In the genomic region with DNA sequence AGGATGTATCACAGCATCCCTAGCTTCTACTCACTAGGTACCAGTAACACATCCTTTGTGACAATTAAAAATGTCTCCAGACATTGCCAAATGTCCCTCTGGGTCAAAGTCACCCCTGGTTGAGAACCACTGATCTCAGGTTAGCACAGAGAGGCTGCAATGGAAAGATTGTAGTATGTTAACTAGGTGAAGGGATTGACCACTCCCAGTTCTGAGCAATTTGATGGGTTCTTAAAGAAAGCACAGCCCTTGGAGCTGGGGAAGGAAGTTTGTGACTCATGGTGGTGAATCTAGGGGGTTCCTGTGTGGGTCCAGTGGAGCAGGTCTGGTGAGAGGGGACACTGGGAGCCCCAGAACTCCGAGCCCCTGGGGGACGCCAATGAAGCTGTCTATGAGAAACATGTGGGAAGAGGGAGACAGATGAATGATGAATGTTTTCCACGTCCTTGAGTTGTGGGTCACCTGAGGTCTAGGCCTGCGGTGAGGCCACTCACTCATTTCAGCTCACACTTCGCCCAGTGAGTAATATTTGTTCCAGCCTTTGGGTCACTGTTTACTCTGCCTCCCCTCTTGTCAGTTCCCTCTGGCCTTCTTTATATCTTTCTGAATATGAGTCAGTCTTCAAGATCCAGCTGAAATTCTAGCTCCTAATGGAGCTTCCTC, we compare ENCODE assay signal across 1 cellular context.
A peak's percentile ranks its signal among the peaks of the same experiment; 100 is the strongest.
TF ChIP-seq lines count a peak whose summit lies in the region.

No MANE protein-coding gene starts in this region.

TF ChIP-seq in HepG2, 621 proteins besides CTCF, POLR2A, EP300 and RAD21 (continued from another document and continues in another):
- TF ChIP-seq, protein P1, sequence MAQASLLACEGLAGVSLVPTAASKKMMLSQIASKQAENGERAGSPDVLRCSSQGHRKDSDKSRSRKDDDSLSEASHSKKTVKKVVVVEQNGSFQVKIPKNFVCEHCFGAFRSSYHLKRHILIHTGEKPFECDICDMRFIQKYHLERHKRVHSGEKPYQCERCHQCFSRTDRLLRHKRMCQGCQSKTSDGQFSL (CRISPR knock-in tag; IDR thresholded peaks at IDR 0.05) = no peak
- no peak for TF ChIP-seq FOXC1 (CRISPR knock-in tag; IDR thresholded peaks at IDR 0.05; ENCODE audit: borderline replicate concordance)
- TF ChIP-seq, protein P2, sequence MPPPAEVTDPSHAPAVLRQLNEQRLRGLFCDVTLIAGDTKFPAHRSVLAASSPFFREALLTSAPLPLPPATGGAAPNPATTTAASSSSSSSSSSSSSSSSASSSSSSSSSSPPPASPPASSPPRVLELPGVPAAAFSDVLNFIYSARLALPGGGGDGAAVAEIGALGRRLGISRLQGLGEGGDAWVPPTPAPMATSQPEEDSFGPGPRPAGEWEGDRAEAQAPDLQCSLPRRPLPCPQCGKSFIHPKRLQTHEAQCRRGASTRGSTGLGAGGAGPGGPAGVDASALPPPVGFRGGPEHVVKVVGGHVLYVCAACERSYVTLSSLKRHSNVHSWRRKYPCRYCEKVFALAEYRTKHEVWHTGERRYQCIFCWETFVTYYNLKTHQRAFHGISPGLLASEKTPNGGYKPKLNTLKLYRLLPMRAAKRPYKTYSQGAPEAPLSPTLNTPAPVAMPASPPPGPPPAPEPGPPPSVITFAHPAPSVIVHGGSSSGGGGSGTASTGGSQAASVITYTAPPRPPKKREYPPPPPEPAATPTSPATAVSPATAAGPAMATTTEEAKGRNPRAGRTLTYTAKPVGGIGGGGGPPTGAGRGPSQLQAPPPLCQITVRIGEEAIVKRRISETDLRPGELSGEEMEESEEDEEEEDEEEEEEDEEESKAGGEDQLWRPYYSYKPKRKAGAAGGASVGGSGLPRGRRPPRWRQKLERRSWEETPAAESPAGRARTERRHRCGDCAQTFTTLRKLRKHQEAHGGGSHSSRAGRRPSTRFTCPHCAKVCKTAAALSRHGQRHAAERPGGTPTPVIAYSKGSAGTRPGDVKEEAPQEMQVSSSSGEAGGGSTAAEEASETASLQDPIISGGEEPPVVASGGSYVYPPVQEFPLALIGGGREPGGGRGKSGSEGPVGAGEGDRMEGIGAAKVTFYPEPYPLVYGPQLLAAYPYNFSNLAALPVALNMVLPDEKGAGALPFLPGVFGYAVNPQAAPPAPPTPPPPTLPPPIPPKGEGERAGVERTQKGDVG (CRISPR knock-in tag; IDR thresholded peaks at IDR 0.05; ENCODE audit: borderline replicate concordance) = 0 out of 2 replicates have a peak, but pooled peaks have one; percentile 41
- no peak for TF ChIP-seq JUND (CRISPR knock-in tag; IDR thresholded peaks at IDR 0.05)
- TF ChIP-seq, protein P3, sequence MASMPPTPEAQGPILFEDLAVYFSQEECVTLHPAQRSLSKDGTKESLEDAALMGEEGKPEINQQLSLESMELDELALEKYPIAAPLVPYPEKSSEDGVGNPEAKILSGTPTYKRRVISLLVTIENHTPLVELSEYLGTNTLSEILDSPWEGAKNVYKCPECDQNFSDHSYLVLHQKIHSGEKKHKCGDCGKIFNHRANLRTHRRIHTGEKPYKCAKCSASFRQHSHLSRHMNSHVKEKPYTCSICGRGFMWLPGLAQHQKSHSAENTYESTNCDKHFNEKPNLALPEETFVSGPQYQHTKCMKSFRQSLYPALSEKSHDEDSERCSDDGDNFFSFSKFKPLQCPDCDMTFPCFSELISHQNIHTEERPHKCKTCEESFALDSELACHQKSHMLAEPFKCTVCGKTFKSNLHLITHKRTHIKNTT (CRISPR knock-in tag; IDR thresholded peaks at IDR 0.05) = no peak
- TF ChIP-seq NFKB2 (CRISPR knock-in tag; IDR thresholded peaks at IDR 0.05; ENCODE audit: borderline replicate concordance) = no peak
- no peak for TF ChIP-seq ZNF782 (CRISPR knock-in tag; IDR thresholded peaks at IDR 0.05; ENCODE audit: borderline replicate concordance)
- TF ChIP-seq, protein P4, sequence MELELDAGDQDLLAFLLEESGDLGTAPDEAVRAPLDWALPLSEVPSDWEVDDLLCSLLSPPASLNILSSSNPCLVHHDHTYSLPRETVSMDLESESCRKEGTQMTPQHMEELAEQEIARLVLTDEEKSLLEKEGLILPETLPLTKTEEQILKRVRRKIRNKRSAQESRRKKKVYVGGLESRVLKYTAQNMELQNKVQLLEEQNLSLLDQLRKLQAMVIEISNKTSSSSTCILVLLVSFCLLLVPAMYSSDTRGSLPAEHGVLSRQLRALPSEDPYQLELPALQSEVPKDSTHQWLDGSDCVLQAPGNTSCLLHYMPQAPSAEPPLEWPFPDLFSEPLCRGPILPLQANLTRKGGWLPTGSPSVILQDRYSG (CRISPR knock-in tag; IDR thresholded peaks at IDR 0.05) = no peak
- TF ChIP-seq TOPORS (CRISPR knock-in tag; IDR thresholded peaks at IDR 0.05) = no peak
- TF ChIP-seq, protein P5, sequence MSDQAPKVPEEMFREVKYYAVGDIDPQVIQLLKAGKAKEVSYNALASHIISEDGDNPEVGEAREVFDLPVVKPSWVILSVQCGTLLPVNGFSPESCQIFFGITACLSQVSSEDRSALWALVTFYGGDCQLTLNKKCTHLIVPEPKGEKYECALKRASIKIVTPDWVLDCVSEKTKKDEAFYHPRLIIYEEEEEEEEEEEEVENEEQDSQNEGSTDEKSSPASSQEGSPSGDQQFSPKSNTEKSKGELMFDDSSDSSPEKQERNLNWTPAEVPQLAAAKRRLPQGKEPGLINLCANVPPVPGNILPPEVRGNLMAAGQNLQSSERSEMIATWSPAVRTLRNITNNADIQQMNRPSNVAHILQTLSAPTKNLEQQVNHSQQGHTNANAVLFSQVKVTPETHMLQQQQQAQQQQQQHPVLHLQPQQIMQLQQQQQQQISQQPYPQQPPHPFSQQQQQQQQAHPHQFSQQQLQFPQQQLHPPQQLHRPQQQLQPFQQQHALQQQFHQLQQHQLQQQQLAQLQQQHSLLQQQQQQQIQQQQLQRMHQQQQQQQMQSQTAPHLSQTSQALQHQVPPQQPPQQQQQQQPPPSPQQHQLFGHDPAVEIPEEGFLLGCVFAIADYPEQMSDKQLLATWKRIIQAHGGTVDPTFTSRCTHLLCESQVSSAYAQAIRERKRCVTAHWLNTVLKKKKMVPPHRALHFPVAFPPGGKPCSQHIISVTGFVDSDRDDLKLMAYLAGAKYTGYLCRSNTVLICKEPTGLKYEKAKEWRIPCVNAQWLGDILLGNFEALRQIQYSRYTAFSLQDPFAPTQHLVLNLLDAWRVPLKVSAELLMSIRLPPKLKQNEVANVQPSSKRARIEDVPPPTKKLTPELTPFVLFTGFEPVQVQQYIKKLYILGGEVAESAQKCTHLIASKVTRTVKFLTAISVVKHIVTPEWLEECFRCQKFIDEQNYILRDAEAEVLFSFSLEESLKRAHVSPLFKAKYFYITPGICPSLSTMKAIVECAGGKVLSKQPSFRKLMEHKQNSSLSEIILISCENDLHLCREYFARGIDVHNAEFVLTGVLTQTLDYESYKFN (CRISPR knock-in tag; conservative IDR thresholded peaks at IDR 0.05) = peak; percentile 87
- no peak; the same call in 1 of the 2 replicates for TF ChIP-seq TGIF2 (CRISPR knock-in tag; IDR thresholded peaks at IDR 0.05)
- 0 out of 2 replicates have a peak, but pooled peaks have one; percentile 25 for TF ChIP-seq GABPB1 (CRISPR knock-in tag; IDR thresholded peaks at IDR 0.05)
- TF ChIP-seq PHF21A (CRISPR knock-in tag; IDR thresholded peaks at IDR 0.05) = peak; percentile 73
- no peak for TF ChIP-seq ONECUT2 (CRISPR knock-in tag; IDR thresholded peaks at IDR 0.05)
- TF ChIP-seq, protein P6, sequence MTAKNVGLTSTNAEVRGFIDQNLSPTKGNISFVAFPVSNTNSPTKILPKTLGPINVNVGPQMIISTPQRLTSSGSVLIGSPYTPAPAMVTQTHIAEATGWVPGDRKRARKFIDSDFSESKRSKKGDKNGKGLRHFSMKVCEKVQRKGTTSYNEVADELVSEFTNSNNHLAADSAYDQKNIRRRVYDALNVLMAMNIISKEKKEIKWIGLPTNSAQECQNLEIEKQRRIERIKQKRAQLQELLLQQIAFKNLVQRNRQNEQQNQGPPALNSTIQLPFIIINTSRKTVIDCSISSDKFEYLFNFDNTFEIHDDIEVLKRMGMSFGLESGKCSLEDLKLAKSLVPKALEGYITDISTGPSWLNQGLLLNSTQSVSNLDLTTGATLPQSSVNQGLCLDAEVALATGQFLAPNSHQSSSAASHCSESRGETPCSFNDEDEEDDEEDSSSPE (CRISPR knock-in tag; IDR thresholded peaks at IDR 0.05) = peak; percentile 55
- peak; percentile 69 for TF ChIP-seq TBX3 (IDR thresholded peaks at IDR 0.05; ENCODE audit: borderline replicate concordance)
- no peak for TF ChIP-seq DNMT1 (CRISPR knock-in tag; IDR thresholded peaks at IDR 0.05)
- TF ChIP-seq FIP1L1 (IDR thresholded peaks at IDR 0.05; ENCODE audit: borderline replicate concordance, insufficient read depth, low read depth, low read length) = no peak
- peak; percentile 80 for TF ChIP-seq ZMYM2 (CRISPR knock-in tag; IDR thresholded peaks at IDR 0.05)
- no peak for TF ChIP-seq SMAD1 (CRISPR knock-in tag; IDR thresholded peaks at IDR 0.05; ENCODE audit: borderline replicate concordance, low read depth)
- TF ChIP-seq, protein P7, sequence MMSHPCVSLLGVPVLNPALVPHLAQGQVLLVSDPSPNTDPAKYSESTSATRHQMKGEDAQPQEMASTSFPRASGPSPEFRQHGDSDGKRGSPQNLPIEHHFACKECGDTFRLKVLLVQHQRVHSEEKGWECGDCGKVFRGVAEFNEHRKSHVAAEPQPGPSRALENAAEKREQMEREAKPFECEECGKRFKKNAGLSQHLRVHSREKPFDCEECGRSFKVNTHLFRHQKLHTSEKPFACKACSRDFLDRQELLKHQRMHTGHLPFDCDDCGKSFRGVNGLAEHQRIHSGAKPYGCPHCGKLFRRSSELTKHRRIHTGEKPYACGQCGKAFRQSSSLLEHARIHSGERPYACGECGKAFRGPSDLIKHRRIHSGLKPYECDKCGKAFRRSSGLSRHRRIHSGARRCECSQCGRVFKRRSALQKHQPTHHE (CRISPR knock-in tag; IDR thresholded peaks at IDR 0.05; ENCODE audit: borderline replicate concordance) = no peak
- TF ChIP-seq KDM2A (CRISPR knock-in tag; IDR thresholded peaks at IDR 0.05; ENCODE audit: borderline replicate concordance, low read depth) = peak; percentile 52; the same call in 1 of the 2 replicates
- peak; percentile 38 for TF ChIP-seq ZEB1 (IDR thresholded peaks at IDR 0.05; ENCODE audit: insufficient replicate concordance, low read depth)
- TF ChIP-seq FOXJ3 (CRISPR knock-in tag; IDR thresholded peaks at IDR 0.05; ENCODE audit: borderline replicate concordance) = peak; percentile 20; the same call in 1 of the 2 replicates
- 0 out of 2 replicates have a peak, but pooled peaks have one; percentile 53 for TF ChIP-seq ZNF292 (CRISPR knock-in tag; IDR thresholded peaks at IDR 0.05; ENCODE audit: borderline replicate concordance, low read depth)
- TF ChIP-seq, protein P8, sequence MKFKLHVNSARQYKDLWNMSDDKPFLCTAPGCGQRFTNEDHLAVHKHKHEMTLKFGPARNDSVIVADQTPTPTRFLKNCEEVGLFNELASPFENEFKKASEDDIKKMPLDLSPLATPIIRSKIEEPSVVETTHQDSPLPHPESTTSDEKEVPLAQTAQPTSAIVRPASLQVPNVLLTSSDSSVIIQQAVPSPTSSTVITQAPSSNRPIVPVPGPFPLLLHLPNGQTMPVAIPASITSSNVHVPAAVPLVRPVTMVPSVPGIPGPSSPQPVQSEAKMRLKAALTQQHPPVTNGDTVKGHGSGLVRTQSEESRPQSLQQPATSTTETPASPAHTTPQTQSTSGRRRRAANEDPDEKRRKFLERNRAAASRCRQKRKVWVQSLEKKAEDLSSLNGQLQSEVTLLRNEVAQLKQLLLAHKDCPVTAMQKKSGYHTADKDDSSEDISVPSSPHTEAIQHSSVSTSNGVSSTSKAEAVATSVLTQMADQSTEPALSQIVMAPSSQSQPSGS (CRISPR knock-in tag; IDR thresholded peaks at IDR 0.05) = peak; percentile 56; the same call in 1 of the 2 replicates
- peak; percentile 56; the same call in 1 of the 2 replicates for TF ChIP-seq GATAD1 (CRISPR knock-in tag; IDR thresholded peaks at IDR 0.05)
- TF ChIP-seq CBFB (CRISPR knock-in tag; IDR thresholded peaks at IDR 0.05) = peak; percentile 80
- TF ChIP-seq ZNF747 (CRISPR knock-in tag; IDR thresholded peaks at IDR 0.05; ENCODE audit: borderline replicate concordance) = no peak
- TF ChIP-seq, protein P9, sequence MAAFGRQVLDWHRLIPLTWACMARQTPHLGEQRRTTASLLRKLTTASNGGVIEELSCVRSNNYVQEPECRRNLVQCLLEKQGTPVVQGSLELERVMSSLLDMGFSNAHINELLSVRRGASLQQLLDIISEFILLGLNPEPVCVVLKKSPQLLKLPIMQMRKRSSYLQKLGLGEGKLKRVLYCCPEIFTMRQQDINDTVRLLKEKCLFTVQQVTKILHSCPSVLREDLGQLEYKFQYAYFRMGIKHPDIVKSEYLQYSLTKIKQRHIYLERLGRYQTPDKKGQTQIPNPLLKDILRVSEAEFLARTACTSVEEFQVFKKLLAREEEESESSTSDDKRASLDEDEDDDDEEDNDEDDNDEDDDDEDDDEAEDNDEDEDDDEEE (CRISPR knock-in tag; IDR thresholded peaks at IDR 0.05) = no peak
- TF ChIP-seq HMG20A (CRISPR knock-in tag; IDR thresholded peaks at IDR 0.05; ENCODE audit: borderline replicate concordance) = peak; percentile 85; the same call in 1 of the 2 replicates
- TF ChIP-seq NFRKB (IDR thresholded peaks at IDR 0.05) = no peak
- no peak for TF ChIP-seq REPIN1 (CRISPR knock-in tag; IDR thresholded peaks at IDR 0.05; ENCODE audit: borderline replicate concordance, low read depth)
- no peak for TF ChIP-seq ZSCAN29 (CRISPR knock-in tag; conservative IDR thresholded peaks at IDR 0.05)
- no peak for TF ChIP-seq NFE2L2 (IDR thresholded peaks at IDR 0.05; ENCODE audit: low read length)
- no peak for TF ChIP-seq HES4 (CRISPR knock-in tag; IDR thresholded peaks at IDR 0.05; ENCODE audit: borderline replicate concordance)
- no peak for TF ChIP-seq MLLT10 (CRISPR knock-in tag; IDR thresholded peaks at IDR 0.05)
- no peak for TF ChIP-seq ZNF883 (CRISPR knock-in tag; IDR thresholded peaks at IDR 0.05; ENCODE audit: not compliant biosample characterization)
- TF ChIP-seq ZNF510 (CRISPR knock-in tag; IDR thresholded peaks at IDR 0.05; ENCODE audit: low read depth) = no peak
- peak; percentile 62 for TF ChIP-seq RBFOX2 (IDR thresholded peaks at IDR 0.05; ENCODE audit: low read depth, low read length)
- TF ChIP-seq ZC3H4 (CRISPR knock-in tag; IDR thresholded peaks at IDR 0.05; ENCODE audit: borderline replicate concordance) = no peak
- TF ChIP-seq KAT8 (CRISPR knock-in tag; IDR thresholded peaks at IDR 0.05) = peak; percentile 41; the same call in 1 of the 2 replicates
- TF ChIP-seq KLF11 (CRISPR knock-in tag; IDR thresholded peaks at IDR 0.05) = 0 out of 2 replicates have a peak, but pooled peaks have one; percentile 23
- TF ChIP-seq ZNF333 (CRISPR knock-in tag; IDR thresholded peaks at IDR 0.05; ENCODE audit: borderline replicate concordance) = no peak
- TF ChIP-seq ZFY (CRISPR knock-in tag; IDR thresholded peaks at IDR 0.05) = peak; percentile 54
- peak; percentile 52 to 54; a peak in 3 of 4 replicates for TF ChIP-seq NR2F1 (CRISPR knock-in tag; IDR thresholded peaks at IDR 0.05)
- TF ChIP-seq, protein P10, sequence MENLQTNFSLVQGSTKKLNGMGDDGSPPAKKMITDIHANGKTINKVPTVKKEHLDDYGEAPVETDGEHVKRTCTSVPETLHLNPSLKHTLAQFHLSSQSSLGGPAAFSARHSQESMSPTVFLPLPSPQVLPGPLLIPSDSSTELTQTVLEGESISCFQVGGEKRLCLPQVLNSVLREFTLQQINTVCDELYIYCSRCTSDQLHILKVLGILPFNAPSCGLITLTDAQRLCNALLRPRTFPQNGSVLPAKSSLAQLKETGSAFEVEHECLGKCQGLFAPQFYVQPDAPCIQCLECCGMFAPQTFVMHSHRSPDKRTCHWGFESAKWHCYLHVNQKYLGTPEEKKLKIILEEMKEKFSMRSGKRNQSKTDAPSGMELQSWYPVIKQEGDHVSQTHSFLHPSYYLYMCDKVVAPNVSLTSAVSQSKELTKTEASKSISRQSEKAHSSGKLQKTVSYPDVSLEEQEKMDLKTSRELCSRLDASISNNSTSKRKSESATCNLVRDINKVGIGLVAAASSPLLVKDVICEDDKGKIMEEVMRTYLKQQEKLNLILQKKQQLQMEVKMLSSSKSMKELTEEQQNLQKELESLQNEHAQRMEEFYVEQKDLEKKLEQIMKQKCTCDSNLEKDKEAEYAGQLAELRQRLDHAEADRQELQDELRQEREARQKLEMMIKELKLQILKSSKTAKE (CRISPR knock-in tag; IDR thresholded peaks at IDR 0.05; ENCODE audit: borderline replicate concordance) = peak; percentile 58; the same call in 1 of the 2 replicates
